In genomic region chr1:99152132-99152531, GRCh38 we compare ENCODE assay signal across 8 cellular contexts.
"Had no signal": no experiment of that assay in that cellular context is flagged by ENCODE, and none has a peak within 500 bp of the region (broad histone marks: within the 10 kb centered on the region; RNA-seq: fewer than 3 reads in every experiment).

No MANE protein-coding gene starts in this region.

- FAIRE-seq: G401.6, GM12878, GM12891, GM12892, GM18507, GM19239 had no signal

- H3K4me3 ChIP-seq: GM12878 had no signal

- ATAC-seq: GM12878 had no signal

- DNase-seq: GDM1, GF-D8 had no signal
